Comparison of ENCODE assay signal across 21 cellular contexts in the genomic region with DNA sequence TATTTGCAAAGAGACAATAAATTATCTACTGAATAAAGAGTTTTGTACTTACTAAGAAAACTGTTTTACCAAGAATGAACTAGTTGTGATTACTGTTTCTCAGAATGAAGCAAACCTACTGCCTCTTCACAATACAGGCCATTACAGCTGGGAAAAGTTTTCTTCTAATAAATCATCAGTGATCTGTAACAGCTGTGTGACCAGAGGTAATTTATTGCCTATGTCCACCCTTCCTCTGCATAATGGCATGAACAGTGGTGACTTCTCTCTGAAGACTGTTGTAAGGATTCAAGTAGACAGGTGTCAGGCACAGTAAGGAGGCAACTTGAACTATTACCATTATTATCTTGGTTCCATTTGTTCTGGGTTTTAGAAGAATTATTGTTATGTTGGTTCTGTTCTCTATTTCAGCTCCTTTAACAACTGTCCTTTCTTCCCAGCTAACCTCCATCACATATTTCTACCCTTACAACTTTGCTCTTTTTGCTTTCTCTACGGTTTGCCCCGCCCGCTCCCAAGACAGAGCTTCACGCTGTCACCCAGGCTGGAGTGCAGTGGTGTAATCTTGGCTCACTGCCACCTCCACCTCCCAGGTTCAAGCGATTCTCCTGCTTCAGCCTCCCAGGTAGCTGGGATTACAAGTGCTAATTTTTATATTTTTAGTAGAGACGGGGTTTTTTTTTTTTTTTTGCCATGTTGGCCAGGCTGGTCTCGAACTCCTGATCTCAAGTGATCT.
"Had no signal": no experiment of that assay in that cellular context is flagged by ENCODE, and none has a peak within 500 bp of the region (broad histone marks: within the 10 kb centered on the region; RNA-seq: fewer than 3 reads in every experiment).

No MANE protein-coding gene starts in this region.

- H3K9me3 Mint-ChIP-seq: activated naive CD8-positive, alpha-beta T cell treated with anti-CD3 and anti-CD28 coated beads for 36 hours; naive B cell; neural progenitor cell; stimulated activated memory B cell treated with anti-CD40 and anti-IgM and Interleukin-4, amounts not matched to agents 10 μg/mL and 1 μg/mL and 100 μg/mL, for 72 hours had no signal

- H3K27ac Mint-ChIP-seq: progenitor cell of endocrine pancreas; stimulated activated memory B cell treated with anti-CD40 and anti-IgM and Interleukin-4, amounts not matched to agents 10 μg/mL and 1 μg/mL and 100 μg/mL, for 72 hours had no signal

- H3K4me3 ChIP-seq: cardiac muscle cell, left ventricle myocardium inferior, neural progenitor cell, skin epidermis, testis had no signal

- DNase-seq: activated CD4-positive, alpha-beta T cell treated with anti-CD3 and anti-CD28 coated beads for 1 hour; activated CD8-positive, alpha-beta memory T cell treated with anti-CD3 and anti-CD28 coated beads for 24 hours; activated CD8-positive, alpha-beta memory T cell treated with anti-CD3 and anti-CD28 coated beads, Interleukin-2, amount 50 U/mL, for 48 hours; activated naive CD4-positive, alpha-beta T cell; activated naive CD8-positive, alpha-beta T cell treated with anti-CD3 and anti-CD28 coated beads for 36 hours; amniotic stem cell; foreskin keratinocyte; hypothalamus; left ventricle myocardium inferior; mammary epithelial cell; naive B cell; right cardiac atrium; stimulated activated CD4-positive, alpha-beta T cell treated with anti-CD3 and anti-CD28 coated beads, Interleukin-15, amount 100 ng/mL, for 24 hours; stimulated activated CD4-positive, alpha-beta T cell treated with anti-CD3 and anti-CD28 coated beads, Interleukin-4, amount 100 ng/mL, for 24 hours; testis had no signal

- H3K4me1 ChIP-seq: foreskin keratinocyte, left ventricle myocardium inferior, neural progenitor cell, testis had no signal

- H3K4me3 Mint-ChIP-seq: activated naive CD8-positive, alpha-beta T cell treated with anti-CD3 and anti-CD28 coated beads for 36 hours; naive B cell; neural progenitor cell; stimulated activated memory B cell treated with anti-CD40 and anti-IgM and Interleukin-4, amounts not matched to agents 10 μg/mL and 1 μg/mL and 100 μg/mL, for 72 hours had no signal

- H3K36me3 ChIP-seq: cardiac muscle cell, neural progenitor cell had no signal

- H3K4me1 Mint-ChIP-seq: activated naive CD8-positive, alpha-beta T cell treated with anti-CD3 and anti-CD28 coated beads for 36 hours; naive B cell; neural progenitor cell; stimulated activated memory B cell treated with anti-CD40 and anti-IgM and Interleukin-4, amounts not matched to agents 10 μg/mL and 1 μg/mL and 100 μg/mL, for 72 hours had no signal

- ATAC-seq: foreskin keratinocyte; right cardiac atrium; stimulated activated memory B cell treated with anti-CD40 and anti-IgM and Interleukin-4, amounts not matched to agents 10 μg/mL and 1 μg/mL and 100 μg/mL, for 72 hours had no signal

- H3K36me3 Mint-ChIP-seq: naive B cell had no signal

- H3K27ac ChIP-seq: cardiac muscle cell, foreskin keratinocyte, left ventricle myocardium inferior, neural progenitor cell, skin epidermis, testis, VCaP had no signal

- H3K9me3 ChIP-seq: left ventricle myocardium inferior, testis had no signal

- H3K27me3 Mint-ChIP-seq: activated naive CD8-positive, alpha-beta T cell treated with anti-CD3 and anti-CD28 coated beads for 36 hours; naive B cell; progenitor cell of endocrine pancreas; stimulated activated memory B cell treated with anti-CD40 and anti-IgM and Interleukin-4, amounts not matched to agents 10 μg/mL and 1 μg/mL and 100 μg/mL, for 72 hours had no signal

- H3K27me3 ChIP-seq: cardiac muscle cell, foreskin keratinocyte, neural progenitor cell, testis had no signal
